Comparison of ENCODE assay signal across 10 cellular contexts in the genomic region with DNA sequence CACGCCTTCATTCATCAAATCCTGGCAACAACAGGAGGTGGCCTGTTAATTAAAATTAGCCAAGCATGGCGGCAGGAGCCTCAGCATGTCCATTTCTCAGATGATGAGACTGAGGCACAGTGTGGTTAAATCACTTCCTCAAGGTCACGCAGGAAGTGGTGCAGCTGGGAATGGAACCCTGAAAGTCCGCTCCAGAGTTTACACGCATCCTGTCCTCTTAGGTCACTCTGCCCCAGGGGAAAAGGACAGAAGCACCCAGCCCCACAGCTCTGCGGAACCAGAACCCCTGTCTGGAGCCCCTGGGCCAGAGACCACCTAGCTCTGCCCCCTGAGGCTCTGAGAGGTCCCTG. TPM values are rescaled to one million over a fixed set of nuclear protein-coding genes. Genes with fewer than 3 reads are reported as not detected.
DNase-seq lines count a peak whose midpoint lies in the region; ATAC-seq and TF ChIP-seq lines count a peak whose summit lies in the region.
"Had no signal": no experiment of that assay in that cellular context is flagged by ENCODE, and none has a peak within 500 bp of the region (broad histone marks: within the 10 kb centered on the region; RNA-seq: fewer than 3 reads in every experiment).

No MANE protein-coding gene starts in this region.

- peak overlapping the region; percentile 39 for H3K27ac ChIP-seq in ascending aorta
- peak overlapping the region; percentile 25 to 76 for H3K27ac ChIP-seq in lung (ENCODE audit: low read depth in 1 of 2, low read length in 1 of 2)
- H3K27ac ChIP-seq in temporal lobe (ENCODE audit: low read depth, low read length): peak overlapping the region; percentile 19
- H3K27ac ChIP-seq: 22Rv1 had no signal

- DNase-seq in DMS53 (lab: John Stamatoyannopoulos, UW) (peak; percentile 23), DMS53 treated with DMSO at 0.1 percent for 48 hours (lab: John Stamatoyannopoulos, UW; ENCODE audit: unreplicated experiment) (no peak), ascending aorta (ENCODE audit: low spot score in 2 of 2) (no peak), lung (ENCODE audit: low spot score) (no peak), NCI-H2029 treated with DMSO at 0.1 percent for 48 hours (lab: John Stamatoyannopoulos, UW) (no peak), LoVo (ENCODE audit: low spot score) (no peak)
- DNase-seq in activated CD4-positive, alpha-beta T cell treated with anti-CD3 and anti-CD28 coated beads, Interleukin-2, amount 50 U/mL, for 48 hours: no peak

- H3K9me3 ChIP-seq in ascending aorta (no peaks in the 10 kb centered on the region), lung (ENCODE audit: control insufficient read depth in 2 of 2, insufficient read depth in 1 of 2, low read length in 1 of 2) (no peaks in the 10 kb centered on the region)

- H3K36me3 ChIP-seq in ascending aorta (no peaks in the 10 kb centered on the region), lung (ENCODE audit: control insufficient read depth in 2 of 2, insufficient read depth in 2 of 2, low read length in 2 of 2) (no peaks in the 10 kb centered on the region)

- peak overlapping the region in 1 of 2 donors; percentile 19 for H3K4me3 ChIP-seq in ascending aorta
- no peak overlapping the region for H3K4me3 ChIP-seq in lung

- ATAC-seq in lung (ENCODE audit: insufficient read depth, low FRiP score): no peak

- intact Hi-C loops in ascending aorta (cut with DNase I): no loop called here

- H3K27me3 ChIP-seq in ascending aorta: no peaks in the 10 kb centered on the region
- H3K27me3 ChIP-seq in lung (ENCODE audit: control insufficient read depth, insufficient read depth): no peaks in the 10 kb centered on the region

- 29 to 47% methylated on average over 6 of the region's 6 CpGs for WGBS in lung, 2 donors

- H3K4me1 ChIP-seq in ascending aorta (peaks cover 13 to 28% of the 10 kb centered on the region in 2 donors), lung (ENCODE audit: control insufficient read depth in 2 of 2, insufficient read depth in 2 of 2, low read length in 2 of 2) (peaks cover 0 to 24% of the 10 kb centered on the region in 2 donors)

- TF ChIP-seq CTCF in ascending aorta (IDR thresholded peaks at IDR 0.05): no peak
- TF ChIP-seq CTCF in lung (IDR thresholded peaks at IDR 0.05; ENCODE audit: control extremely low read depth, extremely low read depth): no peak

RNA-seq across cellular contexts. Expression of a gene that starts 19.6 kb away (rescaled TPM):
- 1,479 TPM for total RNA-seq in ascending aorta
- 1,000 to 10,000 TPM; 1,521 to 1,689 TPM for total RNA-seq in lung
- 1,000 to 10,000 TPM; 2,233 to 2,749 TPM for polyA plus RNA-seq in lung
- total RNA-seq in temporal lobe: 1,109 TPM

RNA-seq across cellular contexts. Expression of a gene that starts 50.0 kb away (rescaled TPM):
- 2.2 TPM for total RNA-seq in ascending aorta
- 10 to 100 TPM in 1 of 2 donors, 1 to 10 TPM in 1; 4.9 to 13.3 TPM for total RNA-seq in lung
- 1 to 10 TPM; 3.5 to 6.1 TPM for polyA plus RNA-seq in lung
- 53.8 TPM for total RNA-seq in temporal lobe
- total RNA-seq: activated T-helper 1 cell treated with anti-CD3 and anti-CD28 coated beads, Interleukin-12 subunit alpha, Interleukin-12 subunit beta, Interleukin-2, Interleukin-4 antibody, amounts not matched to agents 30 ng/mL and 10 ng/mL and 1 ng/mL, durations not matched to agents 14 hours and 24 hours and 36 hours had no signal

RNA-seq across cellular contexts. Expression of a gene that starts 55.0 kb away (rescaled TPM):
- total RNA-seq in ascending aorta: 8.9 TPM
- total RNA-seq in lung: 10 to 100 TPM; 19.7 to 39.4 TPM
- polyA plus RNA-seq in lung: 10 to 100 TPM in 1 of 2 donors, 1 to 10 TPM in 1; 9.8 to 56.7 TPM
- total RNA-seq in temporal lobe: 4.4 TPM
